1 cellular context compared by ENCODE assay signal in genomic region chr5:162654661-162655406, GRCh38.
TF ChIP-seq lines count a peak whose summit lies in the region.

No MANE protein-coding gene starts in this region.

TF ChIP-seq in GM12878, 131 proteins besides CTCF, POLR2A, EP300 and RAD21 (continued from another document):
- TF ChIP-seq SKIL (IDR thresholded peaks at IDR 0.05; ENCODE audit: low read depth, poor library complexity, severe bottlenecking) (no peak), ATF7 (IDR thresholded peaks at IDR 0.05; ENCODE audit: low read depth) (peak; percentile 43; the same call in 1 of the 2 replicates), MTA2 (IDR thresholded peaks at IDR 0.05; ENCODE audit: low read depth) (peak; percentile 70), IKZF1 (conservative IDR thresholded peaks at IDR 0.05) (peak; percentile 71), RELB (IDR thresholded peaks at IDR 0.05; ENCODE audit: low read depth) (peak; percentile 64; the same call in 1 of the 2 replicates), DPF2 (IDR thresholded peaks at IDR 0.05) (0 out of 2 replicates have a peak, but pooled peaks have one; percentile 42), JUNB (IDR thresholded peaks at IDR 0.05) (peak; percentile 28; the same call in 1 of the 2 replicates), IKZF2 (IDR thresholded peaks at IDR 0.05) (peak; percentile 57 to 73; a peak in 3 of 4 replicates)
